8 cellular contexts compared by ENCODE assay signal in genomic region chr5:32709789-32710334, GRCh38. TPM values are rescaled to one million over a fixed set of nuclear protein-coding genes. Genes with fewer than 3 reads are reported as not detected.
A peak's percentile ranks its signal among the peaks of the same experiment; 100 is the strongest.
DNase-seq lines count a peak whose midpoint lies in the region; ATAC-seq, FAIRE-seq and TF ChIP-seq lines count a peak whose summit lies in the region.

No MANE protein-coding gene starts in this region.

- H3K9me3 ChIP-seq in cardiac muscle cell (ENCODE audit: low read depth), result no peaks in the 10 kb centered on the region

- TF ChIP-seq CTCF in cardiac muscle cell (IDR thresholded peaks at IDR 0.05; ENCODE audit: low read depth, low read length) (peak; percentile 86), osteocyte (IDR thresholded peaks at IDR 0.05) (peak; percentile 92)

- peak; percentile 66 for FAIRE-seq in GM12892 (lab: Jason Lieb, UNC)

- DNase-seq in A172 (ENCODE audit: low spot score) (peak; percentile 13), GM12892 (ENCODE audit: insufficient read length) (peak; percentile 36), NOMO-1 treated with dmso at 0.1 percent for 144 hours (lab: John Stamatoyannopoulos, UW; ENCODE audit: unreplicated experiment) (peak; percentile 80), cardiac muscle cell (ENCODE audit: low read depth in 1 of 2, low spot score in 1 of 2) (peak; percentile 75 to 80), osteocyte (ENCODE audit: extremely low spot score, unreplicated experiment) (peak; percentile 92)
- DNase-seq in activated naive CD8-positive, alpha-beta T cell treated with anti-CD3 and anti-CD28 coated beads for 36 hours, result peak; percentile 60

- peaks cover 87% of the 10 kb centered on the region for H3K27me3 ChIP-seq in cardiac muscle cell

- ATAC-seq in HG03565 (IDR thresholded peaks at IDR 0.05; ENCODE audit: unreplicated experiment), result peak; percentile 58
- no peak for ATAC-seq in HG02970 (IDR thresholded peaks at IDR 0.05; ENCODE audit: low FRiP score, unreplicated experiment)

- H3K4me3 Mint-ChIP-seq in activated naive CD8-positive, alpha-beta T cell treated with anti-CD3 and anti-CD28 coated beads for 36 hours, result peak overlapping the region; percentile 69
- peak overlapping the region; percentile 83 for H3K4me3 Mint-ChIP-seq in osteocyte (ENCODE audit: unreplicated experiment)

- no peak overlapping the region for H3K27ac ChIP-seq in cardiac muscle cell

- H3K36me3 Mint-ChIP-seq in activated naive CD8-positive, alpha-beta T cell treated with anti-CD3 and anti-CD28 coated beads for 36 hours, result no peaks in the 10 kb centered on the region
- H3K36me3 Mint-ChIP-seq in osteocyte (ENCODE audit: unreplicated experiment), result no peaks in the 10 kb centered on the region

- peak overlapping the region; percentile 35 for H3K4me3 ChIP-seq in cardiac muscle cell

- H3K4me1 ChIP-seq in cardiac muscle cell (ENCODE audit: low read depth), result peaks cover 16% of the 10 kb centered on the region

- H3K9me3 Mint-ChIP-seq in activated naive CD8-positive, alpha-beta T cell treated with anti-CD3 and anti-CD28 coated beads for 36 hours, result peaks cover 1% of the 10 kb centered on the region
- no peaks in the 10 kb centered on the region for H3K9me3 Mint-ChIP-seq in osteocyte (ENCODE audit: unreplicated experiment)

- H3K27me3 Mint-ChIP-seq in activated naive CD8-positive, alpha-beta T cell treated with anti-CD3 and anti-CD28 coated beads for 36 hours, result peaks cover 81% of the 10 kb centered on the region
- no peaks in the 10 kb centered on the region for H3K27me3 Mint-ChIP-seq in osteocyte (ENCODE audit: unreplicated experiment)

- peaks cover 33% of the 10 kb centered on the region for H3K4me1 Mint-ChIP-seq in activated naive CD8-positive, alpha-beta T cell treated with anti-CD3 and anti-CD28 coated beads for 36 hours
- H3K4me1 Mint-ChIP-seq in osteocyte (ENCODE audit: unreplicated experiment), result peaks cover 34% of the 10 kb centered on the region

- no peaks in the 10 kb centered on the region for H3K36me3 ChIP-seq in cardiac muscle cell

- no peak for TF ChIP-seq POLR2A in GM12892 (IDR thresholded peaks at IDR 0.05; ENCODE audit: low read depth, low read length)

- no peak overlapping the region for H3K27ac Mint-ChIP-seq in activated naive CD8-positive, alpha-beta T cell treated with anti-CD3 and anti-CD28 coated beads for 36 hours
- H3K27ac Mint-ChIP-seq in osteocyte (ENCODE audit: unreplicated experiment), result peak overlapping the region; percentile 98

RNA-seq across cellular contexts. Expression of gene NPR3, which starts 1.3 kb away (rescaled TPM):
- total RNA-seq in A172 (2014; rRNA removed; shearing (Covaris generic)), result 0.07 and 0.28 TPM in 2 replicates
- polyA plus RNA-seq in GM12892 (2012; ENCODE audit: missing spikeins), result 0.28 TPM
- not detected for total RNA-seq in activated naive CD8-positive, alpha-beta T cell treated with anti-CD3 and anti-CD28 coated beads for 36 hours
- total RNA-seq in cardiac muscle cell (1.1 and 2.7 TPM in 2 replicates), osteocyte (92.2 and 97.4 TPM in 2 replicates)
- polyA plus RNA-seq in cardiac muscle cell, result 0.23 and 1.6 TPM in 2 replicates

Comparison
In these comparisons a context has a peak if more than half of its experiments do, and no peak if none do; other contexts are left out.
1. DNase-seq: peak in every context shown above with its lines; median percentile 92 in osteocyte; 80 in NOMO-1 treated with dmso at 0.1 percent for 144 hours; 78 in cardiac muscle cell; 60 in activated naive CD8-positive, alpha-beta T cell treated with anti-CD3 and anti-CD28 coated beads for 36 hours; 36 in GM12892; 13 in A172.
2. RNA of gene NPR3, which starts 1.3 kb away (total RNA-seq): 92.2 to 97.4 TPM in osteocyte; 1.1 to 2.7 TPM in cardiac muscle cell, 0.07 to 0.28 TPM in A172 and not detected in activated naive CD8-positive, alpha-beta T cell treated with anti-CD3 and anti-CD28 coated beads for 36 hours; every median in the first group is over 10 times any median in the second.